ENCODE assay signal across 18 cellular contexts in the genomic region with DNA sequence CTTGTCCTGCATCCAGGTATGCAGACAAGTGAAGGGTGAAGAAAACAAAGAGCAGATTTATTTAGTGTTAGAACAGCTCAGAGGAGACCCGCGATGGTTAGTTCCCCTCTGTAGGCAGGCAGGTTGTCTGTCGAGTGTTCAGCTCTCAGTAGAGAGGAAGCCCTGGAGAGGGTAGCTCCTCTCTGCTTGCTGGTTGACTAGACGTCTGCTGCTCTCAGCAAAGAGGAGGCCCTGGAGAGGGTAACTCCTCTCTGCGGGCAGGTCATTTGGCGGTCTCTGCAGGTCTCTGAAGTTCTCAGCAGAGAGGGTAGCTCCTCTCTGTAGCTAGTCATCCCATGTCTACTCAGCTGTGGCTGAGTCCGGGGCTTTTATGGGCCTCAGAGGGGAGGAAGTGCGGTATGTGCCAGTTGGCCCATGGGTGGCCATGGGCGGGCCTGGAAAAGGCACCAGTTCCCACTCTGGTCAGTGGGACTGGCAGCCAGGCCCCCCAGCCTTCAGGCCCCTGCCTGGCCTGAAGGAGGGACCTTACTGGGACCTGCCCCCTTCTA. TPM values are rescaled to one million over a fixed set of nuclear protein-coding genes. Genes with fewer than 3 reads are reported as not detected.
DNase-seq lines count a peak whose midpoint lies in the region; ATAC-seq, FAIRE-seq and TF ChIP-seq lines count a peak whose summit lies in the region.
"Had no signal": no experiment of that assay in that cellular context is flagged by ENCODE, and none has a peak within 500 bp of the region (broad histone marks: within the 10 kb centered on the region; RNA-seq: fewer than 3 reads in every experiment).

No MANE protein-coding gene starts in this region.

- H3K9me3 Mint-ChIP-seq in stimulated activated naive CD8-positive, alpha-beta T cell treated with anti-CD3 and anti-CD28 coated beads, Interleukin-15, amount 100 ng/mL, for 72 hours = no peaks in the 10 kb centered on the region
- peaks cover 4% of the 10 kb centered on the region for H3K9me3 Mint-ChIP-seq in mesothelial cell of epicardium

- peaks cover 80% of the 10 kb centered on the region for H3K79me2 ChIP-seq in K562 (ENCODE audit: control insufficient read depth, insufficient read depth, low read length)

- H3K9me3 ChIP-seq in K562 (replicated peaks; ENCODE audit: control insufficient read depth, insufficient read depth, low read depth, low read length) = peaks cover 3% of the 10 kb centered on the region; the same call in 1 of the 2 replicates

- H3K9me1 ChIP-seq in K562 (ENCODE audit: control insufficient read depth, insufficient read depth, low read length) = no peaks in the 10 kb centered on the region

- H3K36me3 ChIP-seq in K562 (ENCODE audit: control insufficient read depth, insufficient read depth, low read length) (no peaks in the 10 kb centered on the region; the same call in 2 of the 3 replicates), H7 (replicated peaks; ENCODE audit: control insufficient read depth, insufficient read depth, low read length) (no peaks in the 10 kb centered on the region)

- H3K4me3 ChIP-seq in K562 = no peak overlapping the region
- H3K4me3 ChIP-seq in H7 (ENCODE audit: insufficient read depth, low read depth, low read length) = no peak overlapping the region
- H3K4me3 ChIP-seq: GM23338 had no signal

- POLR2A ChIA-PET in K562 (lab: Yijun Ruan, JAX) = interaction anchor here (1.7 kb wide), 1 partner anchor 11 kb away, joined by 5 read pairs; no protein-coding TSS in a partner anchor

- no peak overlapping the region for H3K27ac ChIP-seq in K562 (ENCODE audit: extremely low read depth, low read depth, low read length)

- intact Hi-C loops in K562 (cut with micrococcal nuclease) = no loop called here

- TF ChIP-seq CTCF in K562 (IDR thresholded peaks at IDR 0.05 in 2 of 3, conservative IDR thresholded peaks at IDR 0.05 in 1 of 3; ENCODE audit: insufficient read depth in 2 of 3, low read depth in 1 of 3, low read length in 3 of 3) (no peak), mesothelial cell of epicardium (IDR thresholded peaks at IDR 0.05; ENCODE audit: unreplicated experiment) (no peak)

- TF ChIP-seq EP300 in K562 (IDR thresholded peaks at IDR 0.05; ENCODE audit: low read length) = no peak

- 81% methylated on average over 9 of the region's 9 CpGs for WGBS in K562 (ENCODE audit: insufficient coverage, low coverage, missing lambda C conversion rate)

- no peaks in the 10 kb centered on the region for H3K27me3 Mint-ChIP-seq in stimulated activated naive CD8-positive, alpha-beta T cell treated with anti-CD3 and anti-CD28 coated beads, Interleukin-15, amount 100 ng/mL, for 72 hours
- no peaks in the 10 kb centered on the region for H3K27me3 Mint-ChIP-seq in mesothelial cell of epicardium (ENCODE audit: low read depth)
- H3K27me3 Mint-ChIP-seq: CD4-positive, alpha-beta memory T cell had no signal

- peak; percentile 3 for ATAC-seq in stimulated activated naive CD8-positive, alpha-beta T cell treated with anti-CD3 and anti-CD28 coated beads, Interleukin-15, Interleukin-2, amounts not matched to agents 100 U/mL and 50 U/mL, for 24 hours
- no peak for ATAC-seq in stimulated activated naive CD8-positive, alpha-beta T cell treated with anti-CD3 and anti-CD28 coated beads, Interleukin-15, amount 100 ng/mL, for 72 hours
- ATAC-seq in K562 = peak; percentile 36; the same call in 1 of the 3 replicates
- ATAC-seq: GM23338 had no signal

- H3K27me3 ChIP-seq in K562 (ENCODE audit: control insufficient read depth in 2 of 2, insufficient read depth in 2 of 2, low read length in 2 of 2) (no peaks in the 10 kb centered on the region), H7 (ENCODE audit: control insufficient read depth, insufficient read depth, low read length) (no peaks in the 10 kb centered on the region)

- H3K4me2 ChIP-seq in K562 (ENCODE audit: insufficient read depth, low read length) = no peak overlapping the region
- H3K4me2 ChIP-seq: GM23338 had no signal

- BruUV-seq in K562 (replicated peaks; lab: Mats Ljungman, UMichigan) = no TSS peak

- in situ Hi-C loops in K562 (cut with MboI) = no loop called here

- peaks cover 29% of the 10 kb centered on the region for H3K4me1 Mint-ChIP-seq in stimulated activated naive CD8-positive, alpha-beta T cell treated with anti-CD3 and anti-CD28 coated beads, Interleukin-15, amount 100 ng/mL, for 72 hours
- H3K4me1 Mint-ChIP-seq in mesothelial cell of epicardium = peaks cover 13% of the 10 kb centered on the region

- H3K27ac Mint-ChIP-seq in stimulated activated naive CD8-positive, alpha-beta T cell treated with anti-CD3 and anti-CD28 coated beads, Interleukin-15, amount 100 ng/mL, for 72 hours = no peak overlapping the region
- H3K27ac Mint-ChIP-seq in mesothelial cell of epicardium = peak overlapping the region; percentile 39
- H3K27ac Mint-ChIP-seq: CD4-positive, alpha-beta memory T cell; GM23338 had no signal

- no peak for TF ChIP-seq POLR2A in K562 (conservative IDR thresholded peaks at IDR 0.05)

- TF ChIP-seq RAD21 in K562 (CRISPR knock-in tag; conservative IDR thresholded peaks at IDR 0.05 in 1 of 2, IDR thresholded peaks at IDR 0.05 in 1 of 2) = no peak

- H3K4me1 ChIP-seq in K562 (replicated peaks in 1 of 2; ENCODE audit: control insufficient read depth in 2 of 2, insufficient read depth in 2 of 2, low read length in 2 of 2) = peaks cover 9 to 12% of the 10 kb centered on the region in 2 experiments; a peak in 4 of 5 replicates

- DNase-seq in stimulated activated naive CD8-positive, alpha-beta T cell treated with anti-CD3 and anti-CD28 coated beads, Interleukin-15, Interleukin-2, amounts not matched to agents 100 U/mL and 50 U/mL, for 24 hours = no peak
- no peak for DNase-seq in stimulated activated naive CD8-positive, alpha-beta T cell treated with anti-CD3 and anti-CD28 coated beads, Interleukin-15, amount 100 ng/mL, for 72 hours
- no peak for DNase-seq in K562 (ENCODE audit: extremely low read depth in 1 of 4, low spot score in 3 of 4)
- no peak for DNase-seq in mesothelial cell of epicardium (ENCODE audit: low spot score in 2 of 2, unreplicated experiment in 2 of 2)
- DNase-seq in H7 = no peak
- no peak for DNase-seq in hepatic stellate cell (ENCODE audit: low spot score)
- DNase-seq: C1 segment of cervical spinal cord; Calu3; CD4-positive, alpha-beta memory T cell; COR-L47; DMS53; DMS79 treated with DMSO at 0.1 percent for 48 hours; GF-D8; HCEC 1CT had no signal

- H2AFZ ChIP-seq in K562 (ENCODE audit: low read depth, low read length) = no peak overlapping the region
- H2AFZ ChIP-seq: GM23338 had no signal

- no peaks in the 10 kb centered on the region for H3K36me3 Mint-ChIP-seq in mesothelial cell of epicardium

- CTCF ChIA-PET in K562 (lab: Yijun Ruan, JAX; ENCODE audit: low intra/inter-chr PET ratio) = no interaction called here

- no peaks in the 10 kb centered on the region for H4K20me1 ChIP-seq in K562 (replicated peaks; ENCODE audit: control insufficient read depth, insufficient read depth, low read length)

- FAIRE-seq in K562 (lab: Jason Lieb, UNC) = no peak
- FAIRE-seq: GM12891, GM18507, H54 had no signal

- H3K9ac ChIP-seq in K562 (ENCODE audit: insufficient read depth in 1 of 2, low read depth in 2 of 2, low read length in 2 of 2) = no peak overlapping the region

- H3K4me3 Mint-ChIP-seq in stimulated activated naive CD8-positive, alpha-beta T cell treated with anti-CD3 and anti-CD28 coated beads, Interleukin-15, amount 100 ng/mL, for 72 hours = no peak overlapping the region
- no peak overlapping the region for H3K4me3 Mint-ChIP-seq in mesothelial cell of epicardium
- H3K4me3 Mint-ChIP-seq: GM23338 had no signal

TF ChIP-seq in K562, 482 proteins besides CTCF, POLR2A, EP300 and RAD21 (continues in another document):
- TF ChIP-seq, protein P1, sequence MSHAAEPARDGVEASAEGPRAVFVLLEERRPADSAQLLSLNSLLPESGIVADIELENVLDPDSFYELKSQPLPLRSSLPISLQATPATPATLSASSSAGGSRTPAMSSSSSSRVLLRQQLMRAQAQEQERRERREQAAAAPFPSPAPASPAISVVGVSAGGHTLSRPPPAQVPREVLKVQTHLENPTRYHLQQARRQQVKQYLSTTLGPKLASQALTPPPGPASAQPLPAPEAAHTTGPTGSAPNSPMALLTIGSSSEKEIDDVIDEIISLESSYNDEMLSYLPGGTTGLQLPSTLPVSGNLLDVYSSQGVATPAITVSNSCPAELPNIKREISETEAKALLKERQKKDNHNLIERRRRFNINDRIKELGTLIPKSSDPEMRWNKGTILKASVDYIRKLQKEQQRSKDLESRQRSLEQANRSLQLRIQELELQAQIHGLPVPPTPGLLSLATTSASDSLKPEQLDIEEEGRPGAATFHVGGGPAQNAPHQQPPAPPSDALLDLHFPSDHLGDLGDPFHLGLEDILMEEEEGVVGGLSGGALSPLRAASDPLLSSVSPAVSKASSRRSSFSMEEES (CRISPR knock-in tag; IDR thresholded peaks at IDR 0.05) = no peak

RNA-seq across cellular contexts. Expression of a gene that starts 13.4 kb away (rescaled TPM):
- total RNA-seq in K562 (2011; cell fraction: chromatin; rRNA removed; ENCODE audit: low replicate concordance) = 58.0 and 66.5 TPM in 2 replicates
- 22.5 and 26.7 TPM in 2 replicates for total RNA-seq in K562 (2011; cell fraction: nucleolus; rRNA removed)
- 28.2 and 29.6 TPM in 2 replicates for total RNA-seq in K562 (2011; cell fraction: nucleoplasm; rRNA removed)
- total RNA-seq in K562 (2014; rRNA removed) = 16.3 and 18.7 TPM in 2 replicates
- total RNA-seq in K562 (2014; rRNA removed; fragmentation: Illumina TruSeq; extraction: Trizol) = 18.0 and 18.8 TPM in 2 replicates
- total RNA-seq in K562 (2015; rRNA removed; fragmentation: Illumina TruSeq; extraction: Trizol) = 21.9 and 22.3 TPM in 2 replicates
- total RNA-seq in K562 (2021) = 25.3 and 26.0 TPM in 2 replicates
- polyA plus RNA-seq in K562 (2011; rRNA removed) = 11.1 and 12.3 TPM in 2 replicates
- polyA plus RNA-seq in K562 (2011; cell fraction: cytosol; rRNA removed) = 7.7 and 9.6 TPM in 2 replicates
- 54.9 and 86.0 TPM in 2 replicates for polyA plus RNA-seq in K562 (2011; cell fraction: nucleus; rRNA removed)
- 14.2 and 17.0 TPM in 2 replicates for polyA plus RNA-seq in K562 (2012)
- polyA plus RNA-seq in K562 (2014; fragmentation: Illumina TruSeq; extraction: Trizol) = 20.1 and 22.9 TPM in 2 replicates
- polyA plus RNA-seq in K562 (2014; fragmentation: Nextera tagmentation; extraction: Ambion mirVana) = 1 to 10 TPM; 2.6 to 5.1 TPM
- polyA plus RNA-seq in K562 (2014; rRNA removed) = 21.2 and 21.8 TPM in 2 replicates
- 17.6 and 19.0 TPM in 2 replicates for polyA minus RNA-seq in K562 (2011; rRNA and poly(A)+ RNA removed)
- polyA minus RNA-seq in K562 (2011; cell fraction: cytosol; rRNA and poly(A)+ RNA removed) = 8.6 and 10.1 TPM in 2 replicates
- polyA minus RNA-seq in K562 (2011; cell fraction: nucleus; rRNA and poly(A)+ RNA removed) = 18.2 and 27.2 TPM in 2 replicates
- 24.3 to 26.8 TPM (median 24.8 TPM) in 3 replicates for total RNA-seq in mesothelial cell of epicardium
- total RNA-seq in H7 (2014; rRNA removed; shearing (Covaris generic)) = 15.0 and 17.0 TPM in 2 replicates
